In genomic region chr14:74881425-74882102, GRCh38 we compare ENCODE assay signal across 8 cellular contexts. TPM values are rescaled to one million over a fixed set of nuclear protein-coding genes. Genes with fewer than 3 reads are reported as not detected.
DNase-seq lines count a peak whose midpoint lies in the region; ATAC-seq and TF ChIP-seq lines count a peak whose summit lies in the region.

TSS of gene DLST (plus strand) at chr14:74881916. CDS start at chr14:74881954, 38 bp downstream.

- peaks cover 54% of the 10 kb centered on the region for H3K4me1 Mint-ChIP-seq in activated T-cell treated with anti-CD3 and anti-CD28 coated beads, Interleukin-2, amount 50 U/mL, for 4 hours (ENCODE audit: low read depth)

- H3K27me3 Mint-ChIP-seq in activated T-cell treated with anti-CD3 and anti-CD28 coated beads, Interleukin-2, amount 50 U/mL, for 4 hours (ENCODE audit: low read depth) = no peaks in the 10 kb centered on the region

- peak within 1 kb of the TSS; percentile 100 for H3K4me3 Mint-ChIP-seq in activated T-cell treated with anti-CD3 and anti-CD28 coated beads, Interleukin-2, amount 50 U/mL, for 4 hours

- peak; percentile 66 for DNase-seq in DMS53 treated with DMSO at 0.1 percent for 48 hours (lab: John Stamatoyannopoulos, UW; ENCODE audit: unreplicated experiment)
- peak; percentile 92 for DNase-seq in KBM-7
- DNase-seq in Panc1 (ENCODE audit: low read depth, low spot score) = no peak
- DNase-seq in activated T-cell treated with anti-CD3 and anti-CD28 coated beads, Interleukin-2, amount 50 U/mL, for 4 hours = peak; percentile 80
- DNase-seq in stimulated activated CD8-positive, alpha-beta memory T cell treated with anti-CD3 and anti-CD28 coated beads, Interleukin-7, amount 100 ng/mL, for 4 hours (ENCODE audit: low read depth in 2 of 2) = peak; percentile 50 to 83

- H3K4me3 ChIP-seq in Panc1 (ENCODE audit: low read depth in 2 of 2, low read length in 2 of 2) (peak within 1 kb of the TSS; percentile 91 to 97), muscle layer of colon (ENCODE audit: low read depth in 1 of 2, low read length in 2 of 2) (peak within 1 kb of the TSS; percentile 73 to 79)

- peaks cover 22% of the 10 kb centered on the region for H3K36me3 Mint-ChIP-seq in activated T-cell treated with anti-CD3 and anti-CD28 coated beads, Interleukin-2, amount 50 U/mL, for 4 hours (ENCODE audit: insufficient read depth)

- H3K9me3 ChIP-seq in Panc1 (ENCODE audit: control insufficient read depth, insufficient read depth, low read depth, low read length) (no peaks in the 10 kb centered on the region), muscle layer of colon (ENCODE audit: low read length) (no peaks in the 10 kb centered on the region)

- no TSS peak for BruUV-seq in Panc1 (replicated peaks; lab: Mats Ljungman, UMichigan)

- POLR2A ChIA-PET in Panc1 (lab: Charles Lee) = no interaction called here

- H3K9ac ChIP-seq in muscle layer of colon (ENCODE audit: low read length) = peak within 1 kb of the TSS; percentile 99

- ATAC-seq in GM21717 (IDR thresholded peaks at IDR 0.05; ENCODE audit: unreplicated experiment) (peak; percentile 87), Panc1 (peak; percentile 99), esophagus mucosa (peak; percentile 96)
- peak; percentile 93 to 94 for ATAC-seq in activated T-cell treated with anti-CD3 and anti-CD28 coated beads, Interleukin-2, amount 50 U/mL, for 4 hours

- CTCF ChIA-PET in Panc1 (lab: Charles Lee) = no interaction called here

- no peaks in the 10 kb centered on the region for H3K9me3 Mint-ChIP-seq in activated T-cell treated with anti-CD3 and anti-CD28 coated beads, Interleukin-2, amount 50 U/mL, for 4 hours

- peak within 1 kb of the TSS; percentile 93 for H3K27ac ChIP-seq in Panc1 (ENCODE audit: low read length)
- peak within 1 kb of the TSS; percentile 79 for H3K27ac ChIP-seq in muscle layer of colon (ENCODE audit: low read depth, low read length)

- intact Hi-C loops in Panc1 (cut with micrococcal nuclease; ENCODE audit: unreplicated experiment) = no loop called here

- H3K27me3 ChIP-seq in Panc1 (ENCODE audit: control insufficient read depth, insufficient read depth, low read length) = no peaks in the 10 kb centered on the region
- H3K27me3 ChIP-seq in muscle layer of colon (ENCODE audit: control insufficient read depth in 1 of 2, insufficient read depth in 2 of 2, low read length in 2 of 2) = no peaks in the 10 kb centered on the region

- peaks cover 15% of the 10 kb centered on the region for H3K4me1 ChIP-seq in Panc1 (ENCODE audit: control insufficient read depth, insufficient read depth, low read length)
- peaks cover 32% of the 10 kb centered on the region for H3K4me1 ChIP-seq in muscle layer of colon (ENCODE audit: insufficient read depth, low read length)

- no peak for TF ChIP-seq CTCF in Panc1 (IDR thresholded peaks at IDR 0.05)

- in situ Hi-C loops in KBM-7 (cut with MboI; ENCODE audit: low pct_unique_long_range_greater_than_20kb, low sequenced_read_pairs) = no loop called here
- in situ Hi-C loops in Panc1 (cut with HindIII; ENCODE audit: low pct_unique_long_range_greater_than_20kb, low sequenced_read_pairs) = no loop called here

- H3K36me3 ChIP-seq in Panc1 (ENCODE audit: control insufficient read depth, insufficient read depth, low read length) (peaks cover 2% of the 10 kb centered on the region), muscle layer of colon (ENCODE audit: insufficient read depth, low read length) (peaks cover 4% of the 10 kb centered on the region)

RNA-seq across cellular contexts. Expression of gene DLST, which starts in this region (rescaled TPM):
- total RNA-seq in Panc1 (2021; ENCODE audit: unreplicated experiment) = 68.8 TPM
- 56.7 TPM for polyA plus RNA-seq in Panc1 (2012; ENCODE audit: insufficient read length)
- total RNA-seq in activated T-cell treated with anti-CD3 and anti-CD28 coated beads, Interleukin-2, amount 50 U/mL, for 4 hours = 100 to 1,000 TPM; 104 to 107 (median 106) TPM
- 75.7 TPM for total RNA-seq in esophagus mucosa
